ENCODE assay signal across 9 cellular contexts in genomic region chr15:96336643-96337353, GRCh38. TPM values are rescaled to one million over a fixed set of nuclear protein-coding genes. Genes with fewer than 3 reads are reported as not detected.
A peak's percentile ranks its signal among the peaks of the same experiment; 100 is the strongest.
DNase-seq lines count a peak whose midpoint lies in the region; ATAC-seq lines count a peak whose summit lies in the region.
"Had no signal": no experiment of that assay in that cellular context is flagged by ENCODE, and none has a peak within 500 bp of the region (broad histone marks: within the 10 kb centered on the region; RNA-seq: fewer than 3 reads in every experiment).

No MANE protein-coding gene starts in this region.

- H3K4me1 ChIP-seq in ectodermal cell (ENCODE audit: control insufficient read depth, insufficient read depth, low read length) (no peaks in the 10 kb centered on the region), muscle layer of duodenum (ENCODE audit: control insufficient read depth in 1 of 2, insufficient read depth in 2 of 2, low read length in 2 of 2) (peaks cover 3 to 7% of the 10 kb centered on the region in 2 donors)
- H3K4me1 ChIP-seq in effector memory CD4-positive, alpha-beta T cell (ENCODE audit: control insufficient read depth, insufficient read depth, low read length, poor library complexity, severe bottlenecking), result no peaks in the 10 kb centered on the region

- DNase-seq in 8988T (peak; percentile 11), HuH-7.5 (ENCODE audit: low spot score) (peak; percentile 54), NCI-H82 (lab: John Stamatoyannopoulos, UW) (no peak), NCI-H748 (lab: John Stamatoyannopoulos, UW; ENCODE audit: unreplicated experiment) (no peak)
- DNase-seq in stimulated activated naive CD8-positive, alpha-beta T cell treated with anti-CD3 and anti-CD28 coated beads, Interleukin-15, amount 100 ng/mL, for 72 hours, result no peak
- no peak for DNase-seq in effector memory CD4-positive, alpha-beta T cell
- DNase-seq: activated effector memory CD4-positive, alpha-beta T cell treated with Interleukin-2 at 50 U/mL for 16 hours had no signal

- H3K4me3 ChIP-seq in ectodermal cell (ENCODE audit: insufficient read depth, low read depth, low read length) (peak overlapping the region; percentile 88), muscle layer of duodenum (ENCODE audit: low read depth in 1 of 2, low read length in 2 of 2) (peak overlapping the region; percentile 95 to 98)
- H3K4me3 ChIP-seq in effector memory CD4-positive, alpha-beta T cell (ENCODE audit: insufficient read depth, low read depth, low read length, poor library complexity, severe bottlenecking), result no peak overlapping the region

- H3K36me3 ChIP-seq in ectodermal cell (ENCODE audit: control insufficient read depth, insufficient read depth, low read length), result peaks cover 55% of the 10 kb centered on the region
- H3K36me3 ChIP-seq in muscle layer of duodenum (ENCODE audit: control insufficient read depth in 1 of 2, insufficient read depth in 2 of 2, low read length in 2 of 2), result peaks cover 0 to 3% of the 10 kb centered on the region in 2 donors
- H3K36me3 ChIP-seq in effector memory CD4-positive, alpha-beta T cell (ENCODE audit: control insufficient read depth, insufficient read depth, low read length), result no peaks in the 10 kb centered on the region

- H3K27ac ChIP-seq in ectodermal cell (ENCODE audit: insufficient read depth, low read depth, low read length, poor library complexity, severe bottlenecking) (peak overlapping the region; percentile 39), muscle layer of duodenum (ENCODE audit: low read length) (peak overlapping the region; percentile 93)
- H3K27ac ChIP-seq in effector memory CD4-positive, alpha-beta T cell (ENCODE audit: insufficient read depth, low read length, poor library complexity, severe bottlenecking), result no peak overlapping the region

- 1 to 2% methylated on average over 6 to 7 of the region's 9 CpGs for WGBS in ectodermal cell, 2 experiments

- H3K9me3 ChIP-seq in ectodermal cell (ENCODE audit: control insufficient read depth, low read length), result no peaks in the 10 kb centered on the region
- H3K9me3 ChIP-seq in muscle layer of duodenum (ENCODE audit: control insufficient read depth in 1 of 2, low read length in 2 of 2), result no peaks in the 10 kb centered on the region
- no peaks in the 10 kb centered on the region for H3K9me3 ChIP-seq in effector memory CD4-positive, alpha-beta T cell (ENCODE audit: control insufficient read depth, low read length)

- H3K27ac Mint-ChIP-seq in stimulated activated naive CD8-positive, alpha-beta T cell treated with anti-CD3 and anti-CD28 coated beads, Interleukin-15, amount 100 ng/mL, for 72 hours, result no peak overlapping the region

- H3K27me3 Mint-ChIP-seq in stimulated activated naive CD8-positive, alpha-beta T cell treated with anti-CD3 and anti-CD28 coated beads, Interleukin-15, amount 100 ng/mL, for 72 hours, result peaks cover 97% of the 10 kb centered on the region

- no peaks in the 10 kb centered on the region for H3K9me3 Mint-ChIP-seq in stimulated activated naive CD8-positive, alpha-beta T cell treated with anti-CD3 and anti-CD28 coated beads, Interleukin-15, amount 100 ng/mL, for 72 hours

- H3K4me1 Mint-ChIP-seq in stimulated activated naive CD8-positive, alpha-beta T cell treated with anti-CD3 and anti-CD28 coated beads, Interleukin-15, amount 100 ng/mL, for 72 hours, result peaks cover 19% of the 10 kb centered on the region

- no peak overlapping the region for H3K4me3 Mint-ChIP-seq in stimulated activated naive CD8-positive, alpha-beta T cell treated with anti-CD3 and anti-CD28 coated beads, Interleukin-15, amount 100 ng/mL, for 72 hours

- H3K27me3 ChIP-seq in ectodermal cell (ENCODE audit: control insufficient read depth, insufficient read depth, low read length, poor library complexity, severe bottlenecking), result peaks cover 56% of the 10 kb centered on the region
- no peaks in the 10 kb centered on the region for H3K27me3 ChIP-seq in muscle layer of duodenum (ENCODE audit: low read depth, low read length)
- H3K27me3 ChIP-seq in effector memory CD4-positive, alpha-beta T cell (replicated peaks; ENCODE audit: control insufficient read depth, insufficient read depth, low read length, poor library complexity, severe bottlenecking), result peaks cover 37% of the 10 kb centered on the region

- ATAC-seq in stimulated activated naive CD8-positive, alpha-beta T cell treated with anti-CD3 and anti-CD28 coated beads, Interleukin-15, amount 100 ng/mL, for 72 hours, result no peak

RNA-seq across cellular contexts. Expression of gene NR2F2, which starts 6.3 kb away (rescaled TPM):
- polyA plus RNA-seq in ectodermal cell (2013, experiment 1 of 4), result 101 TPM
- 117 TPM for polyA plus RNA-seq in ectodermal cell (2013, experiment 2 of 4)
- polyA plus RNA-seq in ectodermal cell (2013, experiment 3 of 4), result 80.0 TPM
- 97.4 TPM for polyA plus RNA-seq in ectodermal cell (2013, experiment 4 of 4)

Comparison
In these comparisons a context has a peak if more than half of its experiments do, and no peak if none do; other contexts are left out.
1. DNase-seq: peak in 8988T (single experiment) and HuH-7.5 (single experiment); none in NCI-H82 (single experiment), stimulated activated naive CD8-positive, alpha-beta T cell treated with anti-CD3 and anti-CD28 coated beads, Interleukin-15, amount 100 ng/mL, for 72 hours (0 of 2), NCI-H748 (single experiment) and effector memory CD4-positive, alpha-beta T cell (0 of 3).